ENCODE assay signal across 8 cellular contexts in the genomic region with DNA sequence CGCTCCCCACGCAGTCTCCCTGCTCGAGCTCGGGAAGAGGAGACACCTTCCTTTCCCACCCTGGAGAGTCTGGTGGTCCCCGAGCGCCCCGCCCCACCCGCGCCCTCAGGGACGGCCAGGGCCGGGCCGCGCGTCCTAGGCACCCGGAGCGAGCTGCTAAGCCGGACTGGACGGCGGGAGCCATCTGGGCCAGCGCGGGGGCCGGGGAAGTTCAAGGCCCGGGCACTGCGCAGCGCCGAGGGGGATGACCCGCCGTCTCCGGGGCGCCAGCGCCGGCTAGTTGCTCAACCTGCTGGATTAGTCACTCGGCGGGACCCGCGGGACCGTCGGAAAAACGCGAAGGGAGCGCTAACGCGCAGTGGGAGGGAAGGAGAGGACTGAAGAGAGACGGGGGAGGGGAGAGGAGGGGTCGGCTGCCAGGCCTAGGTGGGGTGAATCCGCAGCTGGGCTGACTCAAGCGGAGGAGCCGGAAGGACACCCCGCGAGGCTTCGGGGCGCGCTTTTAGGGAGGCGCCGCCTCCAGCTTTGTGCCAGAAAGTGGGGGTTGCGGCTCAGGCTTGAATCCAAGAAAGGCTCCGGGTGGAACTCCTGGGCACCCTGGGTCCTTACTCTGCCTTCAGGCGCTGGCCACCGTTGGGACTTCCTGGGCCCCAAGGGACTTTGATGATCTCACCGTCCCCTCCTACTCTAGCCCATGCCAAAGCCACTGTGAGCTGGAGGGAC.
DNase-seq lines count a peak whose midpoint lies in the region; ATAC-seq and TF ChIP-seq lines count a peak whose summit lies in the region.

No MANE protein-coding gene starts in this region.

- H3K9me3 ChIP-seq in right atrium auricular region = no peaks in the 10 kb centered on the region
- no peaks in the 10 kb centered on the region for H3K9me3 ChIP-seq in skeletal muscle satellite cell (replicated peaks; ENCODE audit: low read length)

- H3K36me3 ChIP-seq in right atrium auricular region = no peaks in the 10 kb centered on the region
- H3K36me3 ChIP-seq in skeletal muscle satellite cell (ENCODE audit: insufficient read depth, low read length) = no peaks in the 10 kb centered on the region

- H3K4me3 ChIP-seq in right atrium auricular region (peak overlapping the region in 1 of 2 donors; percentile 12), skeletal muscle satellite cell (ENCODE audit: low read length) (no peak overlapping the region)

- H3K27ac ChIP-seq in right atrium auricular region = no peak overlapping the region

- ATAC-seq in GM21381 (IDR thresholded peaks at IDR 0.05; ENCODE audit: unreplicated experiment) (no peak), HG03378 (IDR thresholded peaks at IDR 0.05; ENCODE audit: unreplicated experiment) (no peak)

- peaks cover 0 to 8% of the 10 kb centered on the region in 2 donors for H3K27me3 ChIP-seq in right atrium auricular region
- peaks cover 83% of the 10 kb centered on the region for H3K27me3 ChIP-seq in skeletal muscle satellite cell (ENCODE audit: control insufficient read depth, insufficient read depth, low read length)

- H3K4me1 ChIP-seq in right atrium auricular region (peaks cover 0 to 13% of the 10 kb centered on the region in 2 donors), skeletal muscle satellite cell (ENCODE audit: control insufficient read depth, insufficient read depth, low read length) (peaks cover 9% of the 10 kb centered on the region)

- no peak for TF ChIP-seq CTCF in right atrium auricular region (IDR thresholded peaks at IDR 0.05)

- DNase-seq in GOT3 (lab: John Stamatoyannopoulos, UW) (peak; percentile 7), right atrium auricular region (ENCODE audit: low spot score) (peak; percentile 86), NCI-H446 (lab: John Stamatoyannopoulos, UW) (no peak)
- DNase-seq in activated T-cell treated with anti-CD3 and anti-CD28 coated beads, Interleukin-2, amount 50 U/mL, for 1 hour = peak; percentile 21
- no peak for DNase-seq in stimulated activated naive CD4-positive, alpha-beta T cell treated with Interleukin-2 at 50 U/mL for 16 hours (lab: John Stamatoyannopoulos, UW)

- H3K4me2 ChIP-seq in skeletal muscle satellite cell (ENCODE audit: low read length) = peak overlapping the region; percentile 58

- H3K9ac ChIP-seq in skeletal muscle satellite cell (ENCODE audit: low read depth, low read length) = no peak overlapping the region

Comparison
In these comparisons a context has a peak if more than half of its experiments do, and no peak if none do; other contexts are left out.
1. DNase-seq: peak in GOT3 (single experiment), activated T-cell treated with anti-CD3 and anti-CD28 coated beads, Interleukin-2, amount 50 U/mL, for 1 hour (single experiment) and right atrium auricular region (single experiment); none in stimulated activated naive CD4-positive, alpha-beta T cell treated with Interleukin-2 at 50 U/mL for 16 hours (single experiment) and NCI-H446 (0 of 2).